Comparison of ENCODE assay signal across 32 cellular contexts in genomic region chr12:125610971-125611370, GRCh38.
"Had no signal": no experiment of that assay in that cellular context is flagged by ENCODE, and none has a peak within 500 bp of the region (broad histone marks: within the 10 kb centered on the region; RNA-seq: fewer than 3 reads in every experiment).

No MANE protein-coding gene starts in this region.

- H3K4me1 ChIP-seq: esophagus muscularis mucosa, gastrocnemius medialis, heart right ventricle had no signal

- H2AFZ ChIP-seq: hepatocyte had no signal

- H3K4me3 ChIP-seq: coronary artery, dorsolateral prefrontal cortex, esophagus muscularis mucosa, gastrocnemius medialis, heart right ventricle, hepatocyte had no signal

- H3K9me3 ChIP-seq: esophagus muscularis mucosa, gastrocnemius medialis had no signal

- ATAC-seq: activated CD4-positive, alpha-beta T cell treated with anti-CD3 and anti-CD28 coated beads for 36 hours; activated CD8-positive, alpha-beta memory T cell treated with anti-CD3 and anti-CD28 coated beads, Interleukin-2, amount 10 ng/mL, durations not matched to agents 7 days and 5 days; activated CD8-positive, alpha-beta T cell treated with anti-CD3 and anti-CD28 coated beads, Interleukin-2, amount 10 ng/mL, durations not matched to agents 7 days and 5 days; activated naive CD4-positive, alpha-beta T cell treated with anti-CD3 and anti-CD28 coated beads, Interleukin-2, amount 50 U/mL, for 72 hours; gastrocnemius medialis; heart right ventricle; T-helper 17 cell had no signal

- H3K27ac ChIP-seq: brain microvascular endothelial cell, coronary artery, dorsolateral prefrontal cortex, esophagus muscularis mucosa, gastrocnemius medialis, heart right ventricle, hepatocyte had no signal

- DNase-seq: activated CD4-positive, alpha-beta memory T cell treated with anti-CD3 and anti-CD28 coated beads for 36 hours; activated CD4-positive, alpha-beta T cell treated with anti-CD3 and anti-CD28 coated beads for 36 hours; activated CD4-positive, alpha-beta T cell treated with anti-CD3 and anti-CD28 coated beads, Interleukin-2, amount 10 ng/mL, durations not matched to agents 24 days and 14 days; activated CD4-positive, CD25-positive, alpha-beta regulatory T cell; activated CD4-positive, CD25-positive, alpha-beta regulatory T cell treated with anti-CD3 and anti-CD28 coated beads, Interleukin-2, amount 50 U/mL, for 72 hours; activated CD8-positive, alpha-beta memory T cell treated with anti-CD3 and anti-CD28 coated beads, Interleukin-2, amount 10 ng/mL, durations not matched to agents 7 days and 5 days; activated CD8-positive, alpha-beta memory T cell treated with anti-CD3 and anti-CD28 coated beads, Interleukin-2, amount 50 U/mL, for 4 hours; activated CD8-positive, alpha-beta T cell treated with anti-CD3 and anti-CD28 coated beads, Interleukin-2, amount 10 ng/mL, durations not matched to agents 7 days and 5 days; activated effector memory CD4-positive, alpha-beta T cell treated with anti-CD3 and anti-CD28 coated beads, Interleukin-2, amount 50 U/mL, for 16 hours; activated naive CD4-positive, alpha-beta T cell treated with anti-CD3 and anti-CD28 coated beads, Interleukin-2, amount 10 ng/mL, durations not matched to agents 7 days and 5 days; activated naive CD8-positive, alpha-beta T cell treated with anti-CD3 and anti-CD28 coated beads, Interleukin-2, amount 10 ng/mL, durations not matched to agents 7 days and 5 days; activated T-cell treated with anti-CD3 and anti-CD28 coated beads, Interleukin-2, amount 50 U/mL, for 1 hour; activated T-cell treated with anti-CD3 and anti-CD28 coated beads, Interleukin-2, amount 50 U/mL, for 48 hours; amniotic stem cell; anterior cingulate cortex; brain microvascular endothelial cell; dorsolateral prefrontal cortex; effector memory CD4-positive, alpha-beta T cell; endodermal cell; erythroblast; foreskin fibroblast; gastrocnemius medialis; heart right ventricle; T-helper 1 cell; T-helper 17 cell; T1000 had no signal

- H3K27me3 ChIP-seq: brain microvascular endothelial cell, dorsolateral prefrontal cortex, esophagus muscularis mucosa, gastrocnemius medialis, heart right ventricle, hepatocyte had no signal

- FAIRE-seq: astrocyte, bronchial epithelial cell had no signal

- H3K36me3 ChIP-seq: brain microvascular endothelial cell, esophagus muscularis mucosa, gastrocnemius medialis, heart right ventricle had no signal

- H3K79me2 ChIP-seq: hepatocyte had no signal

- H3K4me2 ChIP-seq: hepatocyte had no signal
